Comparison of ENCODE assay signal across 1 cellular context in the genomic region with DNA sequence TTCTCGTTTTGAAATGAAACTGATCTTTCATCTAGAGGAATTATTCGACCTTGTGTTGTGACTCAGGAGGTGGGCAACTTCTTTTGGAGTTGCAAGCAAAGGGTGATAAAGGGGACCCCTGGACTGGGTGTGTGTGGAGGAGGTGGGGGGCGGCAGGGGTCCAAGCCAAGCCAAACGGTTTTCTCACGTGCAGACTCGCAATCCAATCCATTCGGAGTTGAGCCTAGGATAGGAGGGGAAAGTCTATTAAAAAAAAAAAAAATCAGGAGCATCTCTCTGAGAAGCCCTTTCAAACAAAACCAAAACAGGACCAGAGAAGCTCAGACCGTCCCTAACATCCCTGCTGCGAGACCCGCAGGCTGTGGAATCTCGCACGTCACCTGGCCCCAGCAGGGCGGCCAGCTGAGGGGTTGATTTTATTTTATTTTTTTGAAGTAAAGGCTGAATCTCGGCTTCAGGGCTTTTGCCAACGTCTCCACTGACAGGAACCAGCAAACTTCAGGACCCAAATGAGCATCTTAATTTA.
TF ChIP-seq lines count a peak whose summit lies in the region.

No MANE protein-coding gene starts in this region.

TF ChIP-seq in K562, 482 proteins besides CTCF, POLR2A, EP300 and RAD21 (continued from another document and continues in another):
- TF ChIP-seq NKRF (IDR thresholded peaks at IDR 0.05; ENCODE audit: borderline replicate concordance), result 0 out of 2 replicates have a peak, but pooled peaks have one; percentile 8
- TF ChIP-seq, protein P1, sequence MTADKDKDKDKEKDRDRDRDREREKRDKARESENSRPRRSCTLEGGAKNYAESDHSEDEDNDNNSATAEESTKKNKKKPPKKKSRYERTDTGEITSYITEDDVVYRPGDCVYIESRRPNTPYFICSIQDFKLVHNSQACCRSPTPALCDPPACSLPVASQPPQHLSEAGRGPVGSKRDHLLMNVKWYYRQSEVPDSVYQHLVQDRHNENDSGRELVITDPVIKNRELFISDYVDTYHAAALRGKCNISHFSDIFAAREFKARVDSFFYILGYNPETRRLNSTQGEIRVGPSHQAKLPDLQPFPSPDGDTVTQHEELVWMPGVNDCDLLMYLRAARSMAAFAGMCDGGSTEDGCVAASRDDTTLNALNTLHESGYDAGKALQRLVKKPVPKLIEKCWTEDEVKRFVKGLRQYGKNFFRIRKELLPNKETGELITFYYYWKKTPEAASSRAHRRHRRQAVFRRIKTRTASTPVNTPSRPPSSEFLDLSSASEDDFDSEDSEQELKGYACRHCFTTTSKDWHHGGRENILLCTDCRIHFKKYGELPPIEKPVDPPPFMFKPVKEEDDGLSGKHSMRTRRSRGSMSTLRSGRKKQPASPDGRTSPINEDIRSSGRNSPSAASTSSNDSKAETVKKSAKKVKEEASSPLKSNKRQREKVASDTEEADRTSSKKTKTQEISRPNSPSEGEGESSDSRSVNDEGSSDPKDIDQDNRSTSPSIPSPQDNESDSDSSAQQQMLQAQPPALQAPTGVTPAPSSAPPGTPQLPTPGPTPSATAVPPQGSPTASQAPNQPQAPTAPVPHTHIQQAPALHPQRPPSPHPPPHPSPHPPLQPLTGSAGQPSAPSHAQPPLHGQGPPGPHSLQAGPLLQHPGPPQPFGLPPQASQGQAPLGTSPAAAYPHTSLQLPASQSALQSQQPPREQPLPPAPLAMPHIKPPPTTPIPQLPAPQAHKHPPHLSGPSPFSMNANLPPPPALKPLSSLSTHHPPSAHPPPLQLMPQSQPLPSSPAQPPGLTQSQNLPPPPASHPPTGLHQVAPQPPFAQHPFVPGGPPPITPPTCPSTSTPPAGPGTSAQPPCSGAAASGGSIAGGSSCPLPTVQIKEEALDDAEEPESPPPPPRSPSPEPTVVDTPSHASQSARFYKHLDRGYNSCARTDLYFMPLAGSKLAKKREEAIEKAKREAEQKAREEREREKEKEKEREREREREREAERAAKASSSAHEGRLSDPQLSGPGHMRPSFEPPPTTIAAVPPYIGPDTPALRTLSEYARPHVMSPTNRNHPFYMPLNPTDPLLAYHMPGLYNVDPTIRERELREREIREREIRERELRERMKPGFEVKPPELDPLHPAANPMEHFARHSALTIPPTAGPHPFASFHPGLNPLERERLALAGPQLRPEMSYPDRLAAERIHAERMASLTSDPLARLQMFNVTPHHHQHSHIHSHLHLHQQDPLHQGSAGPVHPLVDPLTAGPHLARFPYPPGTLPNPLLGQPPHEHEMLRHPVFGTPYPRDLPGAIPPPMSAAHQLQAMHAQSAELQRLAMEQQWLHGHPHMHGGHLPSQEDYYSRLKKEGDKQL (CRISPR knock-in tag; IDR thresholded peaks at IDR 0.05; ENCODE audit: borderline replicate concordance), result no peak
- no peak for TF ChIP-seq CSDE1 (IDR thresholded peaks at IDR 0.05)
- no peak for TF ChIP-seq GATAD2A (IDR thresholded peaks at IDR 0.05)
- TF ChIP-seq HNRNPH1 (optimal IDR thresholded peaks at IDR 0.05; ENCODE audit: low read depth, low read length), result no peak
- TF ChIP-seq USF2 (CRISPR knock-in tag; IDR thresholded peaks at IDR 0.05), result no peak
- no peak for TF ChIP-seq SMC3 (conservative IDR thresholded peaks at IDR 0.05; ENCODE audit: insufficient read depth, low read depth, low read length)
- no peak for TF ChIP-seq PHF21A (IDR thresholded peaks at IDR 0.05; ENCODE audit: borderline replicate concordance, low read depth)
- no peak for TF ChIP-seq NR2F6 (CRISPR knock-in tag; IDR thresholded peaks at IDR 0.05)
- no peak for TF ChIP-seq PML (IDR thresholded peaks at IDR 0.05; ENCODE audit: low read length)
- no peak for TF ChIP-seq ZNF79 (CRISPR knock-in tag; IDR thresholded peaks at IDR 0.05; ENCODE audit: low read depth)
- no peak for TF ChIP-seq ZBTB12 (CRISPR knock-in tag; IDR thresholded peaks at IDR 0.05)
- TF ChIP-seq DIDO1 (tag; IDR thresholded peaks at IDR 0.05; ENCODE audit: low read depth), result no peak
- no peak for TF ChIP-seq ZNF347 (CRISPR knock-in tag; IDR thresholded peaks at IDR 0.05; ENCODE audit: low read depth)
- TF ChIP-seq, protein P2, sequence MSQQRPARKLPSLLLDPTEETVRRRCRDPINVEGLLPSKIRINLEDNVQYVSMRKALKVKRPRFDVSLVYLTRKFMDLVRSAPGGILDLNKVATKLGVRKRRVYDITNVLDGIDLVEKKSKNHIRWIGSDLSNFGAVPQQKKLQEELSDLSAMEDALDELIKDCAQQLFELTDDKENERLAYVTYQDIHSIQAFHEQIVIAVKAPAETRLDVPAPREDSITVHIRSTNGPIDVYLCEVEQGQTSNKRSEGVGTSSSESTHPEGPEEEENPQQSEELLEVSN (IDR thresholded peaks at IDR 0.05; ENCODE audit: borderline replicate concordance in 1 of 2, extremely low read depth in 1 of 2, insufficient read depth in 1 of 2, insufficient read length in 1 of 2, low read depth in 1 of 2, low read length in 1 of 2, poor library complexity in 1 of 2, severe bottlenecking in 1 of 2), result no peak
- peak; percentile 21; the same call in 1 of the 2 replicates for TF ChIP-seq ZBTB40 (IDR thresholded peaks at IDR 0.05)
- TF ChIP-seq ZBTB40 (CRISPR knock-in tag; IDR thresholded peaks at IDR 0.05), result no peak
- TF ChIP-seq ZZZ3 (IDR thresholded peaks at IDR 0.05), result no peak
- TF ChIP-seq PHB2 (IDR thresholded peaks at IDR 0.05; ENCODE audit: low read depth), result no peak
- TF ChIP-seq RBM15 (IDR thresholded peaks at IDR 0.05; ENCODE audit: insufficient read depth, low read length), result no peak
- TF ChIP-seq, protein P3, sequence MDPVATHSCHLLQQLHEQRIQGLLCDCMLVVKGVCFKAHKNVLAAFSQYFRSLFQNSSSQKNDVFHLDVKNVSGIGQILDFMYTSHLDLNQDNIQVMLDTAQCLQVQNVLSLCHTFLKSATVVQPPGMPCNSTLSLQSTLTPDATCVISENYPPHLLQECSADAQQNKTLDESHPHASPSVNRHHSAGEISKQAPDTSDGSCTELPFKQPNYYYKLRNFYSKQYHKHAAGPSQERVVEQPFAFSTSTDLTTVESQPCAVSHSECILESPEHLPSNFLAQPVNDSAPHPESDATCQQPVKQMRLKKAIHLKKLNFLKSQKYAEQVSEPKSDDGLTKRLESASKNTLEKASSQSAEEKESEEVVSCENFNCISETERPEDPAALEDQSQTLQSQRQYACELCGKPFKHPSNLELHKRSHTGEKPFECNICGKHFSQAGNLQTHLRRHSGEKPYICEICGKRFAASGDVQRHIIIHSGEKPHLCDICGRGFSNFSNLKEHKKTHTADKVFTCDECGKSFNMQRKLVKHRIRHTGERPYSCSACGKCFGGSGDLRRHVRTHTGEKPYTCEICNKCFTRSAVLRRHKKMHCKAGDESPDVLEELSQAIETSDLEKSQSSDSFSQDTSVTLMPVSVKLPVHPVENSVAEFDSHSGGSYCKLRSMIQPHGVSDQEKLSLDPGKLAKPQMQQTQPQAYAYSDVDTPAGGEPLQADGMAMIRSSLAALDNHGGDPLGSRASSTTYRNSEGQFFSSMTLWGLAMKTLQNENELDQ (CRISPR knock-in tag; IDR thresholded peaks at IDR 0.05; ENCODE audit: borderline replicate concordance), result no peak
- no peak for TF ChIP-seq ZNF3 (CRISPR knock-in tag; IDR thresholded peaks at IDR 0.05)
- TF ChIP-seq, protein P4, sequence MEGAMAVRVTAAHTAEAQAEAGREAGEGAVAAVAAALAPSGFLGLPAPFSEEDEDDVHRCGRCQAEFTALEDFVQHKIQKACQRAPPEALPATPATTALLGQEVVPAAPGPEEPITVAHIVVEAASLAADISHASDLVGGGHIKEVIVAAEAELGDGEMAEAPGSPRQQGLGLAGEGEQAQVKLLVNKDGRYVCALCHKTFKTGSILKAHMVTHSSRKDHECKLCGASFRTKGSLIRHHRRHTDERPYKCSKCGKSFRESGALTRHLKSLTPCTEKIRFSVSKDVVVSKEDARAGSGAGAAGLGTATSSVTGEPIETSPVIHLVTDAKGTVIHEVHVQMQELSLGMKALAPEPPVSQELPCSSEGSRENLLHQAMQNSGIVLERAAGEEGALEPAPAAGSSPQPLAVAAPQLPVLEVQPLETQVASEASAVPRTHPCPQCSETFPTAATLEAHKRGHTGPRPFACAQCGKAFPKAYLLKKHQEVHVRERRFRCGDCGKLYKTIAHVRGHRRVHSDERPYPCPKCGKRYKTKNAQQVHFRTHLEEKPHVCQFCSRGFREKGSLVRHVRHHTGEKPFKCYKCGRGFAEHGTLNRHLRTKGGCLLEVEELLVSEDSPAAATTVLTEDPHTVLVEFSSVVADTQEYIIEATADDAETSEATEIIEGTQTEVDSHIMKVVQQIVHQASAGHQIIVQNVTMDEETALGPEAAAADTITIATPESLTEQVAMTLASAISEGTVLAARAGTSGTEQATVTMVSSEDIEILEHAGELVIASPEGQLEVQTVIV (CRISPR knock-in tag; IDR thresholded peaks at IDR 0.05; ENCODE audit: borderline replicate concordance), result no peak
- TF ChIP-seq WHSC1 (IDR thresholded peaks at IDR 0.05; ENCODE audit: low read length), result no peak
- no peak for TF ChIP-seq FOXK2 (conservative IDR thresholded peaks at IDR 0.05 in 1 of 2, IDR thresholded peaks at IDR 0.05 in 1 of 2; ENCODE audit: low read depth in 2 of 2)
- TF ChIP-seq SMAD2 (IDR thresholded peaks at IDR 0.05; ENCODE audit: low read depth, low read length), result no peak
